1 cellular context compared by ENCODE assay signal in genomic region chr11:69848196-69848595, GRCh38.
TF ChIP-seq lines count a peak whose summit lies in the region.

No MANE protein-coding gene starts in this region.

TF ChIP-seq in WTC11, 78 proteins besides CTCF, POLR2A, EP300 and RAD21 (continued from another document):
- TF ChIP-seq PREB (CRISPR knock-in tag; IDR thresholded peaks at IDR 0.05; ENCODE audit: borderline replicate concordance) (no peak), OVOL2 (CRISPR knock-in tag; IDR thresholded peaks at IDR 0.05; ENCODE audit: borderline replicate concordance) (no peak), ATF6 (CRISPR knock-in tag; IDR thresholded peaks at IDR 0.05) (no peak), ARID4B (CRISPR knock-in tag; IDR thresholded peaks at IDR 0.05; ENCODE audit: borderline replicate concordance) (no peak)
